8 cellular contexts compared by ENCODE assay signal in genomic region chr16:27204232-27204915, GRCh38. TPM values are rescaled to one million over a fixed set of nuclear protein-coding genes. Genes with fewer than 3 reads are reported as not detected.
DNase-seq lines count a peak whose midpoint lies in the region; ATAC-seq and TF ChIP-seq lines count a peak whose summit lies in the region.

No MANE protein-coding gene starts in this region.

- H3K9me3 Mint-ChIP-seq in CD8-positive, alpha-beta memory T cell = no peaks in the 10 kb centered on the region

- peaks cover 0 to 21% (median 0%) of the 10 kb centered on the region in 3 donors for H3K36me3 Mint-ChIP-seq in CD8-positive, alpha-beta memory T cell

- H3K4me1 Mint-ChIP-seq in CD8-positive, alpha-beta memory T cell = peaks cover 44 to 56% (median 55%) of the 10 kb centered on the region in 3 donors

- H3K9me3 ChIP-seq in CD8-positive, alpha-beta memory T cell (ENCODE audit: low read length) = no peaks in the 10 kb centered on the region
- H3K9me3 ChIP-seq in Karpas-422 (ENCODE audit: low read length) (no peaks in the 10 kb centered on the region), left lung (no peaks in the 10 kb centered on the region), tibial artery (no peaks in the 10 kb centered on the region)

- H3K4me1 ChIP-seq in CD8-positive, alpha-beta memory T cell (ENCODE audit: insufficient read depth, low read length) = peaks cover 43% of the 10 kb centered on the region
- peaks cover 30% of the 10 kb centered on the region for H3K4me1 ChIP-seq in Karpas-422 (ENCODE audit: low read length)
- peaks cover 6 to 30% of the 10 kb centered on the region in 2 donors for H3K4me1 ChIP-seq in left lung
- peaks cover 0 to 16% (median 12%) of the 10 kb centered on the region in 4 donors for H3K4me1 ChIP-seq in tibial artery

- peak overlapping the region; percentile 90 to 99 (median 95) for H3K4me3 Mint-ChIP-seq in CD8-positive, alpha-beta memory T cell

- in situ Hi-C loops in astrocyte of the spinal cord (cut with HindIII; ENCODE audit: low sequenced_read_pairs) = no loop called here

- H3K27me3 ChIP-seq in CD8-positive, alpha-beta memory T cell (ENCODE audit: insufficient read depth, low read length, poor library complexity, severe bottlenecking) = no peaks in the 10 kb centered on the region
- H3K27me3 ChIP-seq in Karpas-422 (ENCODE audit: low read length) (no peaks in the 10 kb centered on the region), left lung (no peaks in the 10 kb centered on the region), tibial artery (no peaks in the 10 kb centered on the region)

- peaks cover 8% of the 10 kb centered on the region; the same call in 1 of the 2 replicates for H3K79me2 ChIP-seq in Karpas-422 (ENCODE audit: low read length)

- no peak for DNase-seq in CD8-positive, alpha-beta memory T cell
- DNase-seq in Karpas-422 = peak; percentile 59
- no peak for DNase-seq in astrocyte of the spinal cord (ENCODE audit: low read depth, low spot score)
- DNase-seq in left lung = no peak
- no peak for DNase-seq in tibial artery
- DNase-seq in sciatic nerve (ENCODE audit: low spot score) = no peak

- POLR2A ChIA-PET in CD8-positive, alpha-beta memory T cell (lab: Charles Lee) = interaction anchor here (1.0 to 2.2 kb wide), 9 partner anchors 25 to 246 kb away, joined by 3 to 18 read pairs (median 4); partner anchors contain the start of gene IL21R

- no peaks in the 10 kb centered on the region for H3K27me3 Mint-ChIP-seq in CD8-positive, alpha-beta memory T cell

- TF ChIP-seq CTCF in astrocyte of the spinal cord (IDR thresholded peaks at IDR 0.05; ENCODE audit: low read depth, low read length) (no peak), left lung (IDR thresholded peaks at IDR 0.05) (no peak), tibial artery (IDR thresholded peaks at IDR 0.05) (no peak)

- H3K36me3 ChIP-seq in CD8-positive, alpha-beta memory T cell (ENCODE audit: insufficient read depth, low read length) = no peaks in the 10 kb centered on the region
- H3K36me3 ChIP-seq in Karpas-422 (ENCODE audit: insufficient read depth, low read length) (no peaks in the 10 kb centered on the region), left lung (peaks cover 0 to 3% of the 10 kb centered on the region in 2 donors), tibial artery (peaks cover 0 to 2% (median 0%) of the 10 kb centered on the region in 3 donors)

- intact Hi-C loops in left lung (cut with DNase I) (no loop called here), tibial artery (cut with DNase I; ENCODE audit: low total_unique reads) (no loop called here), sciatic nerve (cut with DNase I) (no loop called here)

- peak overlapping the region; percentile 93 to 100 (median 99) for H3K27ac Mint-ChIP-seq in CD8-positive, alpha-beta memory T cell

- H3K27ac ChIP-seq in CD8-positive, alpha-beta memory T cell (ENCODE audit: low read depth, low read length) = peak overlapping the region; percentile 86
- peak overlapping the region; percentile 87 for H3K27ac ChIP-seq in Karpas-422 (ENCODE audit: low read length)
- peak overlapping the region; percentile 95 to 96 for H3K27ac ChIP-seq in left lung
- H3K27ac ChIP-seq in tibial artery = peak overlapping the region; percentile 97

- no peaks in the 10 kb centered on the region for H4K20me1 ChIP-seq in Karpas-422 (ENCODE audit: insufficient read depth, low read depth, low read length)

- H3K4me2 ChIP-seq in Karpas-422 (ENCODE audit: low read depth, low read length, poor library complexity, severe bottlenecking) = peak overlapping the region; percentile 97

- H3K9me2 ChIP-seq in Karpas-422 (replicated peaks; ENCODE audit: insufficient read depth, low read length) = no peaks in the 10 kb centered on the region

- H3K4me3 ChIP-seq in CD8-positive, alpha-beta memory T cell (ENCODE audit: low read length) = peak overlapping the region; percentile 87
- peak overlapping the region; percentile 92 for H3K4me3 ChIP-seq in Karpas-422 (ENCODE audit: low read length)
- H3K4me3 ChIP-seq in astrocyte of the spinal cord (ENCODE audit: low read depth, low read length) = peak overlapping the region; percentile 91
- peak overlapping the region; percentile 47 to 66 for H3K4me3 ChIP-seq in left lung
- peak overlapping the region; percentile 63 to 74 for H3K4me3 ChIP-seq in tibial artery

- H2AFZ ChIP-seq in Karpas-422 (ENCODE audit: low read length) = peak overlapping the region; percentile 35; the same call in 1 of the 2 replicates

- H3K9ac ChIP-seq in Karpas-422 (ENCODE audit: low read length) = peak overlapping the region; percentile 97

- CTCF ChIA-PET in CD8-positive, alpha-beta memory T cell (lab: Charles Lee) = interaction anchor here (0.9 to 2.9 kb wide), 13 partner anchors 9 to 255 kb away, joined by 3 to 15 read pairs (median 4); no protein-coding TSS in a partner anchor

- ATAC-seq in left lung (peak; percentile 42), sciatic nerve (no peak), HG03097 (IDR thresholded peaks at IDR 0.05; ENCODE audit: low FRiP score, unreplicated experiment) (no peak), HG02870 (IDR thresholded peaks at IDR 0.05; ENCODE audit: unreplicated experiment) (no peak)

RNA-seq across cellular contexts. Expression of gene KDM8, which starts 1.0 kb away (rescaled TPM):
- 10 to 100 TPM in 1 of 2 experiments, 1 to 10 TPM in 1; 9.1 to 10.8 TPM for total RNA-seq in CD8-positive, alpha-beta memory T cell
- polyA plus RNA-seq in CD8-positive, alpha-beta memory T cell = 5.6 TPM
- total RNA-seq in Karpas-422 (2014; rRNA removed; shearing (Covaris generic); ENCODE audit: low replicate concordance) = 1.9 and 3.1 TPM in 2 replicates
- total RNA-seq in left lung (1 to 10 TPM; 5.2 to 7.6 TPM), sciatic nerve (8.3 TPM)
